In the genomic region with DNA sequence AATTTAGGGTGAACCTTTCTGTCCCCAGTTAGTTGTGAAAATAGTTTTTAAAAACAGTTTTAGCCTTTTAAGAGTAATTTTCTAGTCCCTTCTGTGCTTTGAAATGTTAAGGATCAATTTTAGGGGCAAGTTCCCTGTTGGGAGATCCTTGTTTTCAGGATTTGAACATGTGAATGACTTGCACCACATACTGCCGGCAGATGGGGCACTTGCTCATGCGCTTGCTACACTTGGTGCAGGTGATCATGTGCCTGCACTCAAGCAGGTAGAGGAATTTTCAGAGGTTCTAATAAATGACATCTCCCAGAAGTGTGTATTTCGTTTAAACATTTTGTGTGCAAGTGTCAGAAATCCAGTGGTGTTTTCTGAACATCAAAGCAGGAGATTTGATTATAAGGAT, we compare ENCODE assay signal across 8 cellular contexts.
DNase-seq lines count a peak whose midpoint lies in the region; ATAC-seq and TF ChIP-seq lines count a peak whose summit lies in the region.

No MANE protein-coding gene starts in this region.

- TF ChIP-seq CTCF in Peyer's patch (IDR thresholded peaks at IDR 0.05) (peak in 4 of 6 experiments; percentile 12 to 44 (median 24)), suprapubic skin (IDR thresholded peaks at IDR 0.05) (peak in 1 of 2 donors; percentile 11)

- TF ChIP-seq POLR2A in Peyer's patch (IDR thresholded peaks at IDR 0.05) (no peak), suprapubic skin (IDR thresholded peaks at IDR 0.05) (no peak)

- no peak overlapping the region for H3K27ac ChIP-seq in Peyer's patch
- no peak overlapping the region for H3K27ac ChIP-seq in suprapubic skin

- no peaks in the 10 kb centered on the region for H3K36me3 ChIP-seq in Peyer's patch
- H3K36me3 ChIP-seq in suprapubic skin = no peaks in the 10 kb centered on the region

- WGBS in suprapubic skin = 28% methylated on average over 3 of the region's 3 CpGs

- peak; percentile 69 for ATAC-seq in GM18517 (IDR thresholded peaks at IDR 0.05; ENCODE audit: unreplicated experiment)
- ATAC-seq in esophagus mucosa = no peak

- no peaks in the 10 kb centered on the region for H3K27me3 ChIP-seq in Peyer's patch
- H3K27me3 ChIP-seq in suprapubic skin = no peaks in the 10 kb centered on the region

- H3K4me1 ChIP-seq in Peyer's patch = no peaks in the 10 kb centered on the region
- H3K4me1 ChIP-seq in suprapubic skin = no peaks in the 10 kb centered on the region

- H3K9me3 ChIP-seq in Peyer's patch (no peaks in the 10 kb centered on the region), suprapubic skin (no peaks in the 10 kb centered on the region)

- no peak overlapping the region for H3K4me3 ChIP-seq in Peyer's patch
- H3K4me3 ChIP-seq in suprapubic skin = no peak overlapping the region

- TF ChIP-seq EP300 in suprapubic skin (IDR thresholded peaks at IDR 0.05) = no peak

- DNase-seq in AG20443 (ENCODE audit: low spot score) (peak; percentile 7), Peyer's patch (peak in 1 of 3 donors; percentile 47), iris pigment epithelial cell (ENCODE audit: low read depth) (peak; percentile 14), midbrain (lab: John Stamatoyannopoulos, UW) (no peak), inferior parietal cortex (ENCODE audit: extremely low spot score) (no peak), suprapubic skin (ENCODE audit: low spot score in 2 of 2) (no peak)

Comparison
In these comparisons a context has a peak if more than half of its experiments do, and no peak if none do; other contexts are left out.
1. DNase-seq: peak in AG20443 (single experiment) and iris pigment epithelial cell (single experiment); none in midbrain (single experiment), inferior parietal cortex (single experiment) and suprapubic skin (0 of 2).